11 cellular contexts compared by ENCODE assay signal in the genomic region with DNA sequence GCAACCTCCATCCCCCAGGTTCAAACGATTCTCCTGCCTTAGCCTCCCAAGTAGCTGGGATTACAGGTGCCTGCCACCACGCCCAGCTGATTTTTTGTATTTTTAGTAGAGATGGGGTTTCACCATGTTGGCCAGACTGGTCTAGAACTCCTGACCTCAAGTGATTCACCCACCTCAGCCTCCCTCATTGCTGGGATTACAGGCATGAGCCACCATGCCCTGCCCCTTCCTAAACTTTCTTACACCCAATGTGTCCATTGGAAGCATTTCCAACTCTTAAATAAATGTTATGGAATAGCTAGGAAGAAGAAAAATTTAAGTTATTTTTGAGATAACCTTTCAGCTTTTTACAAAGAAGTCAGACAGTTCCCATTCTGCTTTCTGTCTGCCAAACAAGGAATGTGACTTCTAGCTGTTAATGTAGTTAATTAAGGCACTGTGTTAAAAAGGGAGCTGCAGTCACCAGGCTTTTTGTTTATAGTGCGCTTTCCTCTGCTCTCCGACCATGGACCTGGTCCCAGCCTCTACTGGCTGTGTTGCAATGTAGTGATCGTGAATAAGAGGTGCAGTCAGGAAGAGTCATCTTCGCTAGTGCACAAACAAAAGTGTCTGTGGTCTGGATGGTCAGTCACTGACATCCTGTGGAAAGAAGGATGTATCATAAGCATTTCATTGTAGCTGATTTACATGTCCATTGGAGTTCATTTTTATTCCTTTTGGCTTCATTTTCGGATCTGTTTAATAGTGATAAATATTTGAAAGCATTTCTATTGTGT. TPM values are rescaled to one million over a fixed set of nuclear protein-coding genes. Genes with fewer than 3 reads are reported as not detected.
DNase-seq lines count a peak whose midpoint lies in the region; ATAC-seq and TF ChIP-seq lines count a peak whose summit lies in the region.
"Had no signal": no experiment of that assay in that cellular context is flagged by ENCODE, and none has a peak within 500 bp of the region (broad histone marks: within the 10 kb centered on the region; RNA-seq: fewer than 3 reads in every experiment).

No MANE protein-coding gene starts in this region.

- H3K9ac ChIP-seq in endodermal cell (ENCODE audit: extremely low read depth, low read length, poor library complexity, severe bottlenecking), result no peak overlapping the region

- H3K27ac ChIP-seq in endodermal cell (ENCODE audit: low read depth, low read length), result no peak overlapping the region

- H3K4me3 ChIP-seq in endodermal cell (ENCODE audit: low read length), result no peak overlapping the region

- peaks cover 27 to 32% of the 10 kb centered on the region in 2 donors for H3K4me1 Mint-ChIP-seq in effector memory CD8-positive, alpha-beta T cell (ENCODE audit: low read depth in 2 of 2)
- peaks cover 20% of the 10 kb centered on the region for H3K4me1 Mint-ChIP-seq in endodermal cell

- peak; percentile 96 for DNase-seq in EH (ENCODE audit: low read depth)
- peak; percentile 76 for DNase-seq in NOMO-1 treated with DMSO at 0.1 percent for 48 hours (lab: John Stamatoyannopoulos, UW; ENCODE audit: unreplicated experiment)
- DNase-seq in dedifferentiated amniotic fluid mesenchymal stem cell (ENCODE audit: extremely low spot score), result peak; percentile 56
- DNase-seq in non-pigmented ciliary epithelial cell (ENCODE audit: low read depth), result peak; percentile 73
- DNase-seq in stimulated activated CD4-positive, alpha-beta T cell treated with anti-CD3 and anti-CD28 coated beads, Interleukin-4, amount 100 ng/mL, for 1 hour, result no peak
- no peak for DNase-seq in Kasumi-1 (lab: John Stamatoyannopoulos, UW)
- DNase-seq in effector memory CD8-positive, alpha-beta T cell, result no peak
- no peak for DNase-seq in endodermal cell
- DNase-seq: activated T-cell treated with anti-CD3 and anti-CD28 coated beads, Interleukin-2, amount 50 U/mL, for 4 hours; effector CD4-positive, alpha-beta T cell had no signal

- H3K4me3 Mint-ChIP-seq in effector memory CD8-positive, alpha-beta T cell, result no peak overlapping the region
- H3K4me3 Mint-ChIP-seq in endodermal cell, result no peak overlapping the region
- H3K4me3 Mint-ChIP-seq: activated T-cell treated with anti-CD3 and anti-CD28 coated beads, Interleukin-2, amount 50 U/mL, for 4 hours; stimulated activated naive CD8-positive, alpha-beta T cell treated with anti-CD3 and anti-CD28 coated beads, Interleukin-15, Interleukin-2, amounts not matched to agents 100 ng/mL and 50 ng/mL, for 24 hours had no signal

- ATAC-seq in effector memory CD8-positive, alpha-beta T cell (replicated peaks), result no peak

- no peaks in the 10 kb centered on the region for H3K9me3 Mint-ChIP-seq in effector memory CD8-positive, alpha-beta T cell
- H3K9me3 Mint-ChIP-seq in endodermal cell, result no peaks in the 10 kb centered on the region
- H3K9me3 Mint-ChIP-seq: activated T-cell treated with anti-CD3 and anti-CD28 coated beads, Interleukin-2, amount 50 U/mL, for 4 hours; stimulated activated naive CD8-positive, alpha-beta T cell treated with anti-CD3 and anti-CD28 coated beads, Interleukin-15, Interleukin-2, amounts not matched to agents 100 ng/mL and 50 ng/mL, for 24 hours had no signal

- 93 to 98% methylated on average over 5 to 7 of the region's 7 CpGs for WGBS in endodermal cell (ENCODE audit: insufficient coverage in 1 of 2, insufficient read length in 1 of 2), 2 experiments

- H3K9me3 ChIP-seq in endodermal cell (ENCODE audit: control insufficient read depth, low read length), result no peaks in the 10 kb centered on the region

- peaks cover 7% of the 10 kb centered on the region for H3K4me1 ChIP-seq in endodermal cell (ENCODE audit: control insufficient read depth, insufficient read depth, low read length)

- TF ChIP-seq CTCF in endodermal cell (conservative IDR thresholded peaks at IDR 0.05), result no peak

- no peaks in the 10 kb centered on the region for H3K27me3 Mint-ChIP-seq in effector memory CD8-positive, alpha-beta T cell
- H3K27me3 Mint-ChIP-seq in endodermal cell (ENCODE audit: insufficient read depth), result no peaks in the 10 kb centered on the region
- H3K27me3 Mint-ChIP-seq: stimulated activated naive CD8-positive, alpha-beta T cell treated with anti-CD3 and anti-CD28 coated beads, Interleukin-15, Interleukin-2, amounts not matched to agents 100 ng/mL and 50 ng/mL, for 24 hours had no signal

- H3K27me3 ChIP-seq in endodermal cell (ENCODE audit: control insufficient read depth, insufficient read depth, low read length, poor library complexity, severe bottlenecking), result no peaks in the 10 kb centered on the region

- peaks cover 42% of the 10 kb centered on the region for H3K36me3 ChIP-seq in endodermal cell (ENCODE audit: control insufficient read depth, insufficient read depth, low read length)

- H3K27ac Mint-ChIP-seq in effector memory CD8-positive, alpha-beta T cell, result peak overlapping the region in 1 of 2 donors; percentile 58
- no peak overlapping the region for H3K27ac Mint-ChIP-seq in endodermal cell
- H3K27ac Mint-ChIP-seq: stimulated activated naive CD8-positive, alpha-beta T cell treated with anti-CD3 and anti-CD28 coated beads, Interleukin-15, Interleukin-2, amounts not matched to agents 100 ng/mL and 50 ng/mL, for 24 hours had no signal

- H3K36me3 Mint-ChIP-seq in effector memory CD8-positive, alpha-beta T cell (ENCODE audit: insufficient read depth), result peaks cover 17% of the 10 kb centered on the region
- peaks cover 27% of the 10 kb centered on the region for H3K36me3 Mint-ChIP-seq in endodermal cell (ENCODE audit: low read depth)

RNA-seq across cellular contexts. Expression of a gene that starts 39.7 kb away (rescaled TPM):
- 100 to 1,000 TPM; 148 to 149 TPM for total RNA-seq in endodermal cell
- polyA plus RNA-seq in endodermal cell (2013, experiment 1 of 2), result 98.7 TPM
- 86.0 TPM for polyA plus RNA-seq in endodermal cell (2013, experiment 2 of 2)

Comparison
In these comparisons a context has a peak if more than half of its experiments do, and no peak if none do; other contexts are left out.
1. DNase-seq: peak in EH (single experiment), NOMO-1 treated with DMSO at 0.1 percent for 48 hours (single experiment), dedifferentiated amniotic fluid mesenchymal stem cell (single experiment) and non-pigmented ciliary epithelial cell (single experiment); none in stimulated activated CD4-positive, alpha-beta T cell treated with anti-CD3 and anti-CD28 coated beads, Interleukin-4, amount 100 ng/mL, for 1 hour (single experiment), Kasumi-1 (0 of 2), effector memory CD8-positive, alpha-beta T cell (0 of 3) and endodermal cell (single experiment).